ENCODE assay signal across 25 cellular contexts in genomic region chr11:113142508-113142907, GRCh38.
"Had no signal": no experiment of that assay in that cellular context is flagged by ENCODE, and none has a peak within 500 bp of the region (broad histone marks: within the 10 kb centered on the region; RNA-seq: fewer than 3 reads in every experiment).

No MANE protein-coding gene starts in this region.

- H3K27ac Mint-ChIP-seq: activated CD4-positive, alpha-beta memory T cell treated with anti-CD3 and anti-CD28 coated beads for 36 hours; activated naive CD4-positive, alpha-beta T cell treated with anti-CD3 and anti-CD28 coated beads for 36 hours; activated naive CD8-positive, alpha-beta T cell treated with anti-CD3 and anti-CD28 coated beads, Interleukin-2, amount 10 ng/mL, durations not matched to agents 7 days and 5 days; activated T-cell treated with anti-CD3 and anti-CD28 coated beads, Interleukin-2, amount 50 U/mL, for 72 hours; endodermal cell; naive thymus-derived CD4-positive, alpha-beta T cell; T-helper 17 cell had no signal

- H3K9me3 Mint-ChIP-seq: activated CD4-positive, alpha-beta memory T cell treated with anti-CD3 and anti-CD28 coated beads for 36 hours; activated naive CD4-positive, alpha-beta T cell treated with anti-CD3 and anti-CD28 coated beads for 36 hours; activated naive CD8-positive, alpha-beta T cell treated with anti-CD3 and anti-CD28 coated beads, Interleukin-2, amount 10 ng/mL, durations not matched to agents 7 days and 5 days; activated T-cell treated with anti-CD3 and anti-CD28 coated beads, Interleukin-2, amount 50 U/mL, for 72 hours; endodermal cell; naive thymus-derived CD4-positive, alpha-beta T cell had no signal

- H3K4me3 Mint-ChIP-seq: activated CD4-positive, alpha-beta memory T cell treated with anti-CD3 and anti-CD28 coated beads for 36 hours; activated naive CD4-positive, alpha-beta T cell treated with anti-CD3 and anti-CD28 coated beads for 36 hours; activated naive CD8-positive, alpha-beta T cell treated with anti-CD3 and anti-CD28 coated beads, Interleukin-2, amount 10 ng/mL, durations not matched to agents 7 days and 5 days; activated T-cell treated with anti-CD3 and anti-CD28 coated beads, Interleukin-2, amount 50 U/mL, for 72 hours; endodermal cell; naive thymus-derived CD4-positive, alpha-beta T cell; T-helper 17 cell had no signal

- H3K36me3 Mint-ChIP-seq: activated CD4-positive, alpha-beta memory T cell treated with anti-CD3 and anti-CD28 coated beads for 36 hours; activated naive CD8-positive, alpha-beta T cell treated with anti-CD3 and anti-CD28 coated beads, Interleukin-2, amount 10 ng/mL, durations not matched to agents 7 days and 5 days; naive thymus-derived CD4-positive, alpha-beta T cell had no signal

- H3K4me1 Mint-ChIP-seq: activated naive CD8-positive, alpha-beta T cell treated with anti-CD3 and anti-CD28 coated beads, Interleukin-2, amount 10 ng/mL, durations not matched to agents 7 days and 5 days; naive thymus-derived CD4-positive, alpha-beta T cell; T-helper 17 cell had no signal

- DNase-seq: activated CD4-positive, alpha-beta memory T cell treated with anti-CD3 and anti-CD28 coated beads for 36 hours; activated CD4-positive, alpha-beta T cell treated with anti-CD3 and anti-CD28 coated beads for 4 hours; activated CD4-positive, CD25-positive, alpha-beta regulatory T cell; activated effector memory CD4-positive, alpha-beta T cell treated with Interleukin-2 at 50 U/mL for 16 hours; activated naive CD4-positive, alpha-beta T cell treated with anti-CD3 and anti-CD28 coated beads for 36 hours; activated naive CD8-positive, alpha-beta T cell treated with anti-CD3 and anti-CD28 coated beads, Interleukin-2, amount 10 ng/mL, durations not matched to agents 7 days and 5 days; activated T-cell treated with anti-CD3 and anti-CD28 coated beads, Interleukin-2, amount 50 U/mL, for 72 hours; amniotic stem cell; endodermal cell; esophagus squamous epithelium; heart right ventricle; kidney; lower lobe of right lung; naive thymus-derived CD4-positive, alpha-beta T cell; spleen; stimulated activated CD4-positive, alpha-beta T cell treated with anti-CD3 and anti-CD28 coated beads, Interleukin-4, amount 100 ng/mL, for 1 hour; stimulated activated naive CD4-positive, alpha-beta T cell; SW 1271; T-helper 17 cell; thyroid gland; upper lobe of right lung had no signal

- ATAC-seq: activated T-cell treated with anti-CD3 and anti-CD28 coated beads, Interleukin-2, amount 50 U/mL, for 72 hours; gastroesophageal sphincter; heart right ventricle; left lobe of liver; lower lobe of right lung; naive thymus-derived CD4-positive, alpha-beta T cell; T-helper 17 cell; upper lobe of right lung had no signal

- H3K27ac ChIP-seq: cardiac muscle cell, esophagus squamous epithelium, gastroesophageal sphincter, heart right ventricle, lower lobe of right lung, prostate gland, spleen, thyroid gland, upper lobe of right lung had no signal
